ENCODE assay signal across 8 cellular contexts in the genomic region with DNA sequence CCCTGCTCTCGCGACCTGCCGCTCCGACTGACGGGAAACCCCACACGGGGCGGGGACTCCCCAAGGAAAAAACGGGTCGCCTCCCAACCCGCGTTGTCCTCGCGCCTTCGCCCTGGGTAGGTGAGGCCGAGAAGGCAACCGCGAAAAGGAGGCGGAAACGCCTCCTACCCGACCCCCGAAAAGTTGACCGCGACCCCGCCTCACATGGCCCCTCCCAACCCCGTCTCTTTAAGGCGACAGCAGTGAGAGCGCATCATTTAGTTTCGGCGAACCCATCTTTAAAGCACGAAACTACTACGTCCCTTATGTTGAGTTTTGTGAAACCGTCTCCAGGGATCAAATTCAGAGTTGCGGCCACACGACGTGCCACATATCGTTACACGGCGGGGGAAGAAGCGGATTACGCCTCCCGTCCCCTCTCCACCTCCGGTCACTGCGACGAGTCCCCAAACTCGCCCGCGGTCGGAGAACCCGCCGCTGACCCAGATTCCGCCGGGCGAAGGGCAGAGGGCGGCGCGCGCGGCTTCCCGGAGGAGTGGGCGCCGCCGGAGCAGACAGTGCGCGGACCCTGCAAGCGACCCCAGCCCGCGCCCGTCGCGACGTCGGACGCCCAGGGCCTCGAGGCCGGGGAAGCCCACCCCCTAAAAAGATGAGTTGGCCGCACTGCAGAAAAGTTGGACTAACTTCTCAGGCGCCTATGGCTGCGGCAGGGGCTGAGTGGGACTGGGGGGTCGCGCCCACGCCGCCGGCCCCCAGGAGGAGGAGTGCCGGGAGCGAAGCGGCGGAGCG. TPM values are rescaled to one million over a fixed set of nuclear protein-coding genes. Genes with fewer than 3 reads are reported as not detected.
DNase-seq lines count a peak whose midpoint lies in the region; ATAC-seq and TF ChIP-seq lines count a peak whose summit lies in the region.

No MANE protein-coding gene starts in this region.

- H3K4me3 ChIP-seq in Karpas-422 (ENCODE audit: low read length) (peak overlapping the region; percentile 98), SU-DHL-6 (ENCODE audit: insufficient read depth, low read length, poor library complexity, severe bottlenecking) (peak overlapping the region; percentile 79), prostate gland (peak overlapping the region; percentile 54 to 75), urinary bladder (ENCODE audit: low read depth, low read length) (peak overlapping the region; percentile 88)

- no peaks in the 10 kb centered on the region for H3K9me3 ChIP-seq in Karpas-422 (ENCODE audit: low read length)
- H3K9me3 ChIP-seq in SU-DHL-6 (ENCODE audit: insufficient read depth, low read length) = no peaks in the 10 kb centered on the region
- H3K9me3 ChIP-seq in prostate gland = no peaks in the 10 kb centered on the region

- H3K36me3 ChIP-seq in Karpas-422 (ENCODE audit: insufficient read depth, low read length) (peaks cover 17% of the 10 kb centered on the region; the same call in 1 of the 2 replicates), SU-DHL-6 (ENCODE audit: low read length) (peaks cover 9% of the 10 kb centered on the region; the same call in 1 of the 2 replicates), prostate gland (no peaks in the 10 kb centered on the region), urinary bladder (ENCODE audit: insufficient read depth) (no peaks in the 10 kb centered on the region)

- peaks cover 22% of the 10 kb centered on the region for H3F3A ChIP-seq in SU-DHL-6 (ENCODE audit: insufficient read depth)

- H3K27me3 ChIP-seq in Karpas-422 (ENCODE audit: low read length) (no peaks in the 10 kb centered on the region), SU-DHL-6 (ENCODE audit: low read length) (no peaks in the 10 kb centered on the region), prostate gland (replicated peaks; ENCODE audit: insufficient read depth) (no peaks in the 10 kb centered on the region)

- peak; percentile 14 for TF ChIP-seq POLR2A in prostate gland (IDR thresholded peaks at IDR 0.05)

- DNase-seq in EH (ENCODE audit: low read depth) = peak; percentile 80
- peak; percentile 94 for DNase-seq in Karpas-422
- DNase-seq in activated naive CD8-positive, alpha-beta T cell treated with anti-CD3 and anti-CD28 coated beads, Interleukin-2, amount 50 U/mL, for 16 hours (ENCODE audit: low read depth, low spot score) = peak; percentile 63
- peak; percentile 86 for DNase-seq in left cardiac atrium
- DNase-seq in prostate gland (ENCODE audit: low spot score) = peak; percentile 60

- H3K4me1 ChIP-seq in Karpas-422 (ENCODE audit: low read length) (peaks cover 23% of the 10 kb centered on the region), prostate gland (replicated peaks) (no peaks in the 10 kb centered on the region), urinary bladder (ENCODE audit: insufficient read depth) (no peaks in the 10 kb centered on the region)

- H3K9me2 ChIP-seq in Karpas-422 (replicated peaks; ENCODE audit: insufficient read depth, low read length) = no peaks in the 10 kb centered on the region
- H3K9me2 ChIP-seq in SU-DHL-6 (replicated peaks; ENCODE audit: insufficient read depth, low read length) = no peaks in the 10 kb centered on the region

- peak; percentile 13 for TF ChIP-seq CTCF in SU-DHL-6 (IDR thresholded peaks at IDR 0.05; ENCODE audit: insufficient read depth, low read length, poor library complexity, severe bottlenecking)
- TF ChIP-seq CTCF in prostate gland (IDR thresholded peaks at IDR 0.05) = no peak

- intact Hi-C loops in left cardiac atrium (cut with DNase I) (no loop called here), prostate gland (cut with DNase I) (no loop called here)

- ATAC-seq in GM21723 (IDR thresholded peaks at IDR 0.05; ENCODE audit: unreplicated experiment) (peak; percentile 65), left cardiac atrium (peak; percentile 62 to 67)

- H3K4me2 ChIP-seq in Karpas-422 (ENCODE audit: low read depth, low read length, poor library complexity, severe bottlenecking) = peak overlapping the region; percentile 99
- peak overlapping the region; percentile 80 for H3K4me2 ChIP-seq in SU-DHL-6 (ENCODE audit: low read depth, low read length, poor library complexity, severe bottlenecking)

- WGBS in prostate gland = under 1% methylated on average over 87 of the region's 88 CpGs
- under 1% methylated on average over 88 of the region's 88 CpGs for WGBS in urinary bladder

- H3K27ac ChIP-seq in Karpas-422 (ENCODE audit: low read length) (peak overlapping the region; percentile 95), SU-DHL-6 (ENCODE audit: low read depth, low read length) (peak overlapping the region; percentile 94), prostate gland (peak overlapping the region; percentile 90 to 94), urinary bladder (ENCODE audit: low read depth) (peak overlapping the region; percentile 99)

- H3K79me2 ChIP-seq in Karpas-422 (ENCODE audit: low read length) = peaks cover 57% of the 10 kb centered on the region
- H3K79me2 ChIP-seq in SU-DHL-6 (ENCODE audit: insufficient read depth, low read length) = peaks cover 57% of the 10 kb centered on the region

- H3K9ac ChIP-seq in Karpas-422 (ENCODE audit: low read length) (peak overlapping the region; percentile 99), SU-DHL-6 (ENCODE audit: low read length) (peak overlapping the region; percentile 100)

- no peaks in the 10 kb centered on the region for H4K20me1 ChIP-seq in Karpas-422 (ENCODE audit: insufficient read depth, low read depth, low read length)
- H4K20me1 ChIP-seq in SU-DHL-6 (ENCODE audit: low read depth, low read length) = no peaks in the 10 kb centered on the region; the same call in 1 of the 2 replicates

- H2AFZ ChIP-seq in Karpas-422 (ENCODE audit: low read length) (peak overlapping the region; percentile 0; the same call in 1 of the 2 replicates), SU-DHL-6 (ENCODE audit: low read depth, low read length, severe bottlenecking) (no peak overlapping the region)

RNA-seq across cellular contexts. Expression of a gene that starts 1.1 kb away (rescaled TPM):
- total RNA-seq in Karpas-422 (2014; rRNA removed; shearing (Covaris generic); ENCODE audit: low replicate concordance) = 43.2 and 77.4 TPM in 2 replicates
- total RNA-seq in left cardiac atrium = 10 to 100 TPM; 25.5 to 38.1 TPM
- 10 to 100 TPM in 1 of 2 donors, 1 to 10 TPM in 1; 9.8 to 13.5 TPM for total RNA-seq in prostate gland
- total RNA-seq in urinary bladder = 38.8 TPM
- 30.8 TPM for polyA plus RNA-seq in urinary bladder

RNA-seq across cellular contexts. Expression of a gene that starts 22.7 kb away (rescaled TPM):
- total RNA-seq in Karpas-422 (2014; rRNA removed; shearing (Covaris generic); ENCODE audit: low replicate concordance) = 0.22 and 0.45 TPM in 2 replicates
- total RNA-seq in left cardiac atrium (1 to 10 TPM; 5.7 to 8.7 TPM), prostate gland (1 to 10 TPM in 1 of 2 donors, under 1 TPM in 1; 0.36 to 3.3 TPM), urinary bladder (0.37 TPM)
- polyA plus RNA-seq in urinary bladder = 1.9 TPM

RNA-seq across cellular contexts. Expression of a gene that starts 34.0 kb away (rescaled TPM):
- total RNA-seq in Karpas-422 (2014; rRNA removed; shearing (Covaris generic); ENCODE audit: low replicate concordance) = 122 and 130 TPM in 2 replicates
- total RNA-seq in left cardiac atrium (10 to 100 TPM; 64.3 to 93.1 TPM), prostate gland (100 to 1,000 TPM; 122 to 130 TPM), urinary bladder (73.0 TPM)
- polyA plus RNA-seq in urinary bladder = 114 TPM

RNA-seq across cellular contexts. Expression of a gene that starts 37.7 kb away (rescaled TPM):
- 5.1 and 21.2 TPM in 2 replicates for total RNA-seq in Karpas-422 (2014; rRNA removed; shearing (Covaris generic); ENCODE audit: low replicate concordance)
- total RNA-seq in left cardiac atrium (10 to 100 TPM; 10.1 to 14.0 TPM), prostate gland (1 to 10 TPM; 1.4 to 8.2 TPM), urinary bladder (74.2 TPM)
- 21.5 TPM for polyA plus RNA-seq in urinary bladder

RNA-seq across cellular contexts. Expression of a gene that starts 47.5 kb away (rescaled TPM):
- 4.1 and 4.9 TPM in 2 replicates for total RNA-seq in Karpas-422 (2014; rRNA removed; shearing (Covaris generic); ENCODE audit: low replicate concordance)
- total RNA-seq in left cardiac atrium (10 to 100 TPM in 1 of 2 donors, 1 to 10 TPM in 1; 9.8 to 14.1 TPM), prostate gland (10 to 100 TPM in 1 of 2 donors, 1 to 10 TPM in 1; 6.9 to 10.1 TPM), urinary bladder (2.4 TPM)
- 13.0 TPM for polyA plus RNA-seq in urinary bladder

Comparison
In these comparisons a context has a peak if more than half of its experiments do, and no peak if none do; other contexts are left out.
1. Peak in every context shown above with its lines: DNase-seq, ATAC-seq, H3K4me3 ChIP-seq and H3K27ac ChIP-seq.